Comparison of ENCODE assay signal across 12 cellular contexts in genomic region chr14:90405755-90406154, GRCh38. TPM values are rescaled to one million over a fixed set of nuclear protein-coding genes. Genes with fewer than 3 reads are reported as not detected.
DNase-seq lines count a peak whose midpoint lies in the region; ATAC-seq lines count a peak whose summit lies in the region.
"Had no signal": no experiment of that assay in that cellular context is flagged by ENCODE, and none has a peak within 500 bp of the region (broad histone marks: within the 10 kb centered on the region; RNA-seq: fewer than 3 reads in every experiment).

No MANE protein-coding gene starts in this region.

- intact Hi-C loops in left cardiac atrium (cut with DNase I) = loop anchor here (10.0 kb wide), 2 partner anchors 109 to 129 kb away; no protein-coding TSS in a partner anchor

- no peak overlapping the region for H3K23ac ChIP-seq in mesendoderm (ENCODE audit: low read length)

- H3K4me3 ChIP-seq in mesendoderm (ENCODE audit: low read length) = no peak overlapping the region
- H3K4me3 ChIP-seq: cardiac muscle cell, esophagus squamous epithelium, suprapubic skin had no signal

- no peak overlapping the region for H2AK5ac ChIP-seq in mesendoderm (ENCODE audit: low read length)

- no peak for ATAC-seq in activated CD8-positive, alpha-beta T cell treated with anti-CD3 and anti-CD28 coated beads, Interleukin-2, amount 10 ng/mL, durations not matched to agents 7 days and 5 days
- ATAC-seq in natural killer cell treated with Interleukin-12 subunit alpha and Interleukin-12 subunit beta and Interleukin-15 and Interleukin-18, amount 100 ng/mL, for 72 hours = no peak
- ATAC-seq in HG02981 (IDR thresholded peaks at IDR 0.05; ENCODE audit: unreplicated experiment) (no peak), left cardiac atrium (no peak)

- CTCF ChIA-PET in activated CD8-positive, alpha-beta T cell treated with anti-CD3 and anti-CD28 coated beads, Interleukin-2, amount 10 ng/mL, durations not matched to agents 7 days and 5 days (lab: Charles Lee) = interaction anchor here (0.7 kb wide), 1 partner anchor 113 kb away, joined by 3 read pairs; no protein-coding TSS in a partner anchor

- no peaks in the 10 kb centered on the region for H3K27me3 Mint-ChIP-seq in activated CD8-positive, alpha-beta T cell treated with anti-CD3 and anti-CD28 coated beads, Interleukin-2, amount 10 ng/mL, durations not matched to agents 7 days and 5 days (ENCODE audit: low read depth)
- H3K27me3 Mint-ChIP-seq in natural killer cell treated with Interleukin-12 subunit alpha and Interleukin-12 subunit beta and Interleukin-15 and Interleukin-18, amount 100 ng/mL, for 72 hours = no peaks in the 10 kb centered on the region

- peak; percentile 50 for DNase-seq in DMS 273 treated with DMSO at 0.1 percent for 48 hours (lab: John Stamatoyannopoulos, UW)
- DNase-seq in NCI-H1436 treated with DMSO at 0.1 percent for 48 hours (lab: John Stamatoyannopoulos, UW) = peak; percentile 96
- no peak for DNase-seq in activated CD8-positive, alpha-beta T cell treated with anti-CD3 and anti-CD28 coated beads, Interleukin-2, amount 10 ng/mL, durations not matched to agents 7 days and 5 days
- DNase-seq in natural killer cell treated with Interleukin-12 subunit alpha and Interleukin-12 subunit beta and Interleukin-15 and Interleukin-18, amount 100 ng/mL, for 72 hours (ENCODE audit: low spot score) = no peak
- DNase-seq in OCI-M1 (lab: John Stamatoyannopoulos, UW) = no peak
- no peak for DNase-seq in mesendoderm
- DNase-seq in left cardiac atrium = no peak
- DNase-seq: esophagus squamous epithelium, NCI-H2081 had no signal

- no peak overlapping the region for H3K56ac ChIP-seq in mesendoderm (ENCODE audit: low read length)

- no CpG with 5 or more reads among the region's 4 CpGs for WGBS in mesendoderm (ENCODE audit: extremely low coverage, insufficient coverage, low lambda C conversion rate)

- H4K5ac ChIP-seq in mesendoderm (ENCODE audit: low read length) = no peak overlapping the region

- H3K4me2 ChIP-seq in mesendoderm (ENCODE audit: low read length) = no peak overlapping the region

- no peak overlapping the region for H3K4me3 Mint-ChIP-seq in activated CD8-positive, alpha-beta T cell treated with anti-CD3 and anti-CD28 coated beads, Interleukin-2, amount 10 ng/mL, durations not matched to agents 7 days and 5 days
- H3K4me3 Mint-ChIP-seq in natural killer cell treated with Interleukin-12 subunit alpha and Interleukin-12 subunit beta and Interleukin-15 and Interleukin-18, amount 100 ng/mL, for 72 hours = no peak overlapping the region

- no peaks in the 10 kb centered on the region for H3K9me3 Mint-ChIP-seq in activated CD8-positive, alpha-beta T cell treated with anti-CD3 and anti-CD28 coated beads, Interleukin-2, amount 10 ng/mL, durations not matched to agents 7 days and 5 days (ENCODE audit: insufficient read depth)
- no peaks in the 10 kb centered on the region for H3K9me3 Mint-ChIP-seq in natural killer cell treated with Interleukin-12 subunit alpha and Interleukin-12 subunit beta and Interleukin-15 and Interleukin-18, amount 100 ng/mL, for 72 hours

- H3K4me1 ChIP-seq in mesendoderm (ENCODE audit: control insufficient read depth, low read depth, low read length) = no peaks in the 10 kb centered on the region

- H3K79me2 ChIP-seq in mesendoderm (ENCODE audit: control insufficient read depth, insufficient read depth, low read length) = peaks cover 4% of the 10 kb centered on the region

- H3K27ac ChIP-seq in mesendoderm (ENCODE audit: low read depth, low read length) = no peak overlapping the region
- H3K27ac ChIP-seq: cardiac muscle cell, suprapubic skin had no signal

- H3K36me3 ChIP-seq in mesendoderm (ENCODE audit: control insufficient read depth, insufficient read depth, low read length) = peaks cover 17% of the 10 kb centered on the region

- no peaks in the 10 kb centered on the region for H3K27me3 ChIP-seq in mesendoderm (ENCODE audit: insufficient read depth, low read length, poor library complexity)
- H3K27me3 ChIP-seq: cardiac muscle cell, esophagus squamous epithelium, suprapubic skin had no signal

- H3K4me1 Mint-ChIP-seq in activated CD8-positive, alpha-beta T cell treated with anti-CD3 and anti-CD28 coated beads, Interleukin-2, amount 10 ng/mL, durations not matched to agents 7 days and 5 days (ENCODE audit: low read depth) = peaks cover 37% of the 10 kb centered on the region
- H3K4me1 Mint-ChIP-seq in natural killer cell treated with Interleukin-12 subunit alpha and Interleukin-12 subunit beta and Interleukin-15 and Interleukin-18, amount 100 ng/mL, for 72 hours (ENCODE audit: low read depth in 2 of 2) = peaks cover 45 to 54% of the 10 kb centered on the region in 2 donors

- POLR2A ChIA-PET in activated CD8-positive, alpha-beta T cell treated with anti-CD3 and anti-CD28 coated beads, Interleukin-2, amount 10 ng/mL, durations not matched to agents 7 days and 5 days (lab: Charles Lee) = interaction anchor here (1.1 to 2.0 kb wide), 3 partner anchors 9 to 165 kb away, joined by 3 to 6 read pairs (median 3); partner anchors contain the start of gene CALM1

- no peak overlapping the region for H2BK5ac ChIP-seq in mesendoderm (ENCODE audit: low read length)

- no peak overlapping the region for H2BK120ac ChIP-seq in mesendoderm (ENCODE audit: low read depth, low read length)

- H3K9ac ChIP-seq in mesendoderm (ENCODE audit: low read length) = no peak overlapping the region

- H3K27ac Mint-ChIP-seq in activated CD8-positive, alpha-beta T cell treated with anti-CD3 and anti-CD28 coated beads, Interleukin-2, amount 10 ng/mL, durations not matched to agents 7 days and 5 days = peak overlapping the region; percentile 78
- peak overlapping the region; percentile 53 to 96 for H3K27ac Mint-ChIP-seq in natural killer cell treated with Interleukin-12 subunit alpha and Interleukin-12 subunit beta and Interleukin-15 and Interleukin-18, amount 100 ng/mL, for 72 hours

- peaks cover 68% of the 10 kb centered on the region for H3K36me3 Mint-ChIP-seq in activated CD8-positive, alpha-beta T cell treated with anti-CD3 and anti-CD28 coated beads, Interleukin-2, amount 10 ng/mL, durations not matched to agents 7 days and 5 days (ENCODE audit: low read depth)
- peaks cover 59% of the 10 kb centered on the region for H3K36me3 Mint-ChIP-seq in natural killer cell treated with Interleukin-12 subunit alpha and Interleukin-12 subunit beta and Interleukin-15 and Interleukin-18, amount 100 ng/mL, for 72 hours

- peaks cover 10% of the 10 kb centered on the region for H3K79me1 ChIP-seq in mesendoderm (ENCODE audit: low read length)

- H3K18ac ChIP-seq in mesendoderm (ENCODE audit: low read length) = no peak overlapping the region

- H3K4ac ChIP-seq in mesendoderm (ENCODE audit: low read depth, low read length) = no peak overlapping the region

- H2BK15ac ChIP-seq in mesendoderm (replicated peaks; ENCODE audit: low read depth) = no peak overlapping the region

- H4K8ac ChIP-seq in mesendoderm (ENCODE audit: low read depth, low read length) = no peak overlapping the region

RNA-seq across cellular contexts. Expression of gene CALM1, which starts 8.9 kb away (rescaled TPM):
- total RNA-seq in activated CD8-positive, alpha-beta T cell treated with anti-CD3 and anti-CD28 coated beads, Interleukin-2, amount 10 ng/mL, durations not matched to agents 7 days and 5 days = 100 to 1,000 TPM; 788 to 821 TPM
- 100 to 1,000 TPM; 521 to 669 TPM for total RNA-seq in natural killer cell treated with Interleukin-12 subunit alpha and Interleukin-12 subunit beta and Interleukin-15 and Interleukin-18, amount 100 ng/mL, for 72 hours
- polyA plus RNA-seq in mesendoderm (2013, experiment 1 of 2) = 406 TPM
- polyA plus RNA-seq in mesendoderm (2013, experiment 2 of 2) = 423 TPM
- total RNA-seq in left cardiac atrium = 100 to 1,000 TPM; 428 to 511 TPM

Comparison
In these comparisons a context has a peak if more than half of its experiments do, and no peak if none do; other contexts are left out.
1. DNase-seq: peak in DMS 273 treated with DMSO at 0.1 percent for 48 hours (single experiment) and NCI-H1436 treated with DMSO at 0.1 percent for 48 hours (single experiment); none in activated CD8-positive, alpha-beta T cell treated with anti-CD3 and anti-CD28 coated beads, Interleukin-2, amount 10 ng/mL, durations not matched to agents 7 days and 5 days (single experiment), natural killer cell treated with Interleukin-12 subunit alpha and Interleukin-12 subunit beta and Interleukin-15 and Interleukin-18, amount 100 ng/mL, for 72 hours (single experiment), OCI-M1 (single experiment), mesendoderm (single experiment) and left cardiac atrium (single experiment).